8 cellular contexts compared by ENCODE assay signal in genomic region chr3:37974121-37974927, GRCh38. TPM values are rescaled to one million over a fixed set of nuclear protein-coding genes. Genes with fewer than 3 reads are reported as not detected.
A peak's percentile ranks its signal among the peaks of the same experiment; 100 is the strongest.
DNase-seq lines count a peak whose midpoint lies in the region; ATAC-seq and TF ChIP-seq lines count a peak whose summit lies in the region.

No MANE protein-coding gene starts in this region.

- H3K9me3 ChIP-seq in Peyer's patch = no peaks in the 10 kb centered on the region
- H3K9me3 ChIP-seq in upper lobe of right lung = no peaks in the 10 kb centered on the region

- H3K27me3 Mint-ChIP-seq in activated T-helper 2 cell treated with anti-CD3 and anti-CD28 coated beads, Interferon-gamma antibody, Interleukin-2, Interleukin-4, amounts not matched to agents 10 μg/mL and 5 μg/mL and 100 μg/mL, durations not matched to agents 14 hours and 24 hours and 36 hours (ENCODE audit: low read depth) = no peaks in the 10 kb centered on the region

- H3K27me3 ChIP-seq in Peyer's patch (no peaks in the 10 kb centered on the region), upper lobe of right lung (no peaks in the 10 kb centered on the region)

- no peak overlapping the region for H3K4me3 ChIP-seq in Peyer's patch
- H3K4me3 ChIP-seq in upper lobe of right lung = no peak overlapping the region

- H3K27ac ChIP-seq in Peyer's patch = peak overlapping the region in 1 of 4 donors; percentile 40
- peak overlapping the region; percentile 11 for H3K27ac ChIP-seq in upper lobe of right lung

- TF ChIP-seq CTCF in Peyer's patch (IDR thresholded peaks at IDR 0.05) = peak; percentile 28 to 92 (median 84)
- TF ChIP-seq CTCF in upper lobe of right lung (IDR thresholded peaks at IDR 0.05) = peak; percentile 85

- H3K27ac Mint-ChIP-seq in activated T-helper 2 cell treated with anti-CD3 and anti-CD28 coated beads, Interferon-gamma antibody, Interleukin-2, Interleukin-4, amounts not matched to agents 10 μg/mL and 5 μg/mL and 100 μg/mL, durations not matched to agents 14 hours and 24 hours and 36 hours = no peak overlapping the region

- H3K4me1 ChIP-seq in Peyer's patch (peaks cover 0 to 1% (median 0%) of the 10 kb centered on the region in 4 donors), upper lobe of right lung (peaks cover 9% of the 10 kb centered on the region)

- DNase-seq in AML-193 (lab: John Stamatoyannopoulos, UW) (peak; percentile 65 to 76), Peyer's patch (peak; percentile 67 to 90 (median 76)), germinal center (ENCODE audit: low spot score) (peak; percentile 64), pons (ENCODE audit: low spot score) (peak; percentile 87), upper lobe of right lung (peak; percentile 79)
- DNase-seq in activated T-helper 2 cell treated with anti-CD3 and anti-CD28 coated beads, Interferon-gamma antibody, Interleukin-2, Interleukin-4, amounts not matched to agents 10 μg/mL and 5 μg/mL and 100 μg/mL, durations not matched to agents 14 hours and 24 hours and 36 hours (ENCODE audit: low spot score) = peak; percentile 51

- no peak overlapping the region for H3K4me3 Mint-ChIP-seq in activated T-helper 2 cell treated with anti-CD3 and anti-CD28 coated beads, Interferon-gamma antibody, Interleukin-2, Interleukin-4, amounts not matched to agents 10 μg/mL and 5 μg/mL and 100 μg/mL, durations not matched to agents 14 hours and 24 hours and 36 hours (ENCODE audit: low read depth)

- H3K4me1 Mint-ChIP-seq in activated T-helper 2 cell treated with anti-CD3 and anti-CD28 coated beads, Interferon-gamma antibody, Interleukin-2, Interleukin-4, amounts not matched to agents 10 μg/mL and 5 μg/mL and 100 μg/mL, durations not matched to agents 14 hours and 24 hours and 36 hours (ENCODE audit: low read depth) = peaks cover 6% of the 10 kb centered on the region

- no peaks in the 10 kb centered on the region for H3K36me3 Mint-ChIP-seq in activated T-helper 2 cell treated with anti-CD3 and anti-CD28 coated beads, Interferon-gamma antibody, Interleukin-2, Interleukin-4, amounts not matched to agents 10 μg/mL and 5 μg/mL and 100 μg/mL, durations not matched to agents 14 hours and 24 hours and 36 hours (ENCODE audit: low read depth)

- ATAC-seq in GM18861 (IDR thresholded peaks at IDR 0.05; ENCODE audit: unreplicated experiment) (peak; percentile 88), HG03097 (IDR thresholded peaks at IDR 0.05; ENCODE audit: low FRiP score, unreplicated experiment) (peak; percentile 72), upper lobe of right lung (peak; percentile 95)

- no peak for TF ChIP-seq POLR2A in Peyer's patch (IDR thresholded peaks at IDR 0.05)

- peaks cover 0 to 18% (median 0%) of the 10 kb centered on the region in 3 donors for H3K36me3 ChIP-seq in Peyer's patch
- peaks cover 21% of the 10 kb centered on the region for H3K36me3 ChIP-seq in upper lobe of right lung

- intact Hi-C loops in activated T-helper 2 cell treated with anti-CD3 and anti-CD28 coated beads, Interferon-gamma antibody, Interleukin-2, Interleukin-4, amounts not matched to agents 10 μg/mL and 5 μg/mL and 100 μg/mL, durations not matched to agents 14 hours and 24 hours and 36 hours (cut with micrococcal nuclease) = loop anchor here (1.0 to 5.0 kb wide), 3 partner anchors 20 to 503 kb away; no protein-coding TSS in a partner anchor
- intact Hi-C loops in upper lobe of right lung (cut with DNase I) = no loop called here

- H3K9me3 Mint-ChIP-seq in activated T-helper 2 cell treated with anti-CD3 and anti-CD28 coated beads, Interferon-gamma antibody, Interleukin-2, Interleukin-4, amounts not matched to agents 10 μg/mL and 5 μg/mL and 100 μg/mL, durations not matched to agents 14 hours and 24 hours and 36 hours = no peaks in the 10 kb centered on the region

RNA-seq across cellular contexts. Expression of gene VILL, which starts 16.3 kb away (rescaled TPM):
- total RNA-seq in Peyer's patch (100 to 1,000 TPM in 3 of 4 donors, 10 to 100 TPM in 1; 59.4 to 309 (median 230) TPM), upper lobe of right lung (8.9 TPM)
- total RNA-seq in activated T-helper 2 cell treated with anti-CD3 and anti-CD28 coated beads, Interferon-gamma antibody, Interleukin-2, Interleukin-4, amounts not matched to agents 10 μg/mL and 5 μg/mL and 100 μg/mL, durations not matched to agents 14 hours and 24 hours and 36 hours = 11.8 and 12.8 TPM in 2 replicates

RNA-seq across cellular contexts. Expression of gene PLCD1, which starts 55.1 kb away (rescaled TPM):
- total RNA-seq in Peyer's patch (10 to 100 TPM; 36.6 to 47.0 (median 40.5) TPM), upper lobe of right lung (32.2 TPM)
- total RNA-seq in activated T-helper 2 cell treated with anti-CD3 and anti-CD28 coated beads, Interferon-gamma antibody, Interleukin-2, Interleukin-4, amounts not matched to agents 10 μg/mL and 5 μg/mL and 100 μg/mL, durations not matched to agents 14 hours and 24 hours and 36 hours = 4.3 and 6.9 TPM in 2 replicates
